11 cellular contexts compared by ENCODE assay signal in the genomic region with DNA sequence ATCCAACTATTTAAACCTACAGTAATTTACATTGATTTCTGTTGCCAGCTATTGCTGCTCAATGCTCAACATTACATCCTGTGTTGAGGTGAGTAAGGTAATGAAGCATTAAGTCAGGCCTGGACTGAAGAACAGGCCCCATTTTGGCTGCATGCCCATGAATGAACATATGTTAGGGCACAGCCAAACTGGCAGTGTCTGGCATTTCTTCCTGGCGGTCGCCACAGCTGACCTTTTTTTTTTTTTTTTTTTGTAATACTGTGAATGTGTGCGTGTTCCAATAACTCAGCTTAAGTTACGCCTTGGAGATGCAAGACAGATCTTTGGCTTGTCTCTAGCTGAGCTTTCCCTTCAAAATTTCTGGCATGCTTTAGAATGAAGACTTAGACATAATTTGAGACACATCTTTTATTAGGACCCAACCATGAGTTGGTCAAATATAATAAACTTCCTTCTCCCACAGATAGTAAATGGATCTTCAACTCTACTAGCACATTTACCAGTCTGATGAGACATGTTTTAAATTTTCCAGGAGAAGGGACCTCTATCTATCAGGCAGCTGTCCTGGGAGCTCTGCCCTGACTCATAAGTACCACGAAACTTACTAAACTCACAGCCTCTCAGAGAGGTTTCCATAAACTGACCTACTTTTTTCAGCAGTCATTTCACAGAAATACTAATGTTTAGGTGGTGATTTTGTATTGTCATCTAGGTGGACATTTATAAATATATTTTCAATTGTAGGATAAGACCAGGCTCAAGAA.
A peak's percentile ranks its signal among the peaks of the same experiment; 100 is the strongest.
DNase-seq lines count a peak whose midpoint lies in the region; ATAC-seq and TF ChIP-seq lines count a peak whose summit lies in the region.
"Had no signal": no experiment of that assay in that cellular context is flagged by ENCODE, and none has a peak within 500 bp of the region (broad histone marks: within the 10 kb centered on the region; RNA-seq: fewer than 3 reads in every experiment).

No MANE protein-coding gene starts in this region.

- ATAC-seq in HG03097 (IDR thresholded peaks at IDR 0.05; ENCODE audit: low FRiP score, unreplicated experiment): no peak
- no peak for ATAC-seq in left lobe of liver

- peak overlapping the region; percentile 21 for H3K27ac ChIP-seq in GM23248
- H3K27ac ChIP-seq: VCaP had no signal

- no peaks in the 10 kb centered on the region for H3K9me3 ChIP-seq in GM23248 (ENCODE audit: low read depth)

- in situ Hi-C loops in GM23248 (cut with MboI): loop anchor here (25.0 kb wide), 1 partner anchor 503 kb away; no protein-coding TSS in a partner anchor

- no peaks in the 10 kb centered on the region for H3K36me3 ChIP-seq in GM23248 (ENCODE audit: low read depth)

- no peak overlapping the region for H3K9ac ChIP-seq in GM23248

- peaks cover 18% of the 10 kb centered on the region for H3F3A ChIP-seq in GM23248 (ENCODE audit: insufficient read depth)

- no peaks in the 10 kb centered on the region for H3K9me2 ChIP-seq in GM23248 (ENCODE audit: insufficient read depth)

- DNase-seq in AG08396 (ENCODE audit: low spot score): peak; percentile 27
- peak; percentile 79 for DNase-seq in GM23248
- DNase-seq in RPMI8226: peak; percentile 79
- DNase-seq in fibroblast of villous mesenchyme (ENCODE audit: low read depth): peak; percentile 44
- DNase-seq in NCI-H526 treated with DMSO at 0.1 percent for 48 hours (lab: John Stamatoyannopoulos, UW): no peak
- DNase-seq in left lobe of liver (ENCODE audit: low spot score): no peak
- no peak for DNase-seq in CD1c-positive myeloid dendritic cell (ENCODE audit: extremely low spot score)
- DNase-seq: activated gamma-delta T cell; NK-92 treated with Interleukin-12 subunit alpha and Interleukin-12 subunit beta, amount 100 ng/mL, for 24 hours had no signal

- no peak overlapping the region for H2AFZ ChIP-seq in GM23248

- H3K27me3 ChIP-seq in GM23248 (replicated peaks; ENCODE audit: insufficient read depth): no peaks in the 10 kb centered on the region

- peak overlapping the region; percentile 12 for H3K4me2 ChIP-seq in GM23248 (ENCODE audit: unreplicated experiment)

- H3K4me3 ChIP-seq in GM23248 (no peak overlapping the region), fibroblast of villous mesenchyme (ENCODE audit: low read depth, low read length) (no peak overlapping the region)

- WGBS in GM23248 (ENCODE audit: low coverage in 1 of 2, low lambda C conversion rate in 2 of 2, missing lambda C conversion rate in 2 of 2), 2 experiments: 53 to 69% methylated on average over 5 of the region's 5 CpGs

- TF ChIP-seq CTCF in fibroblast of villous mesenchyme (IDR thresholded peaks at IDR 0.05; ENCODE audit: insufficient read depth, low read depth, low read length): no peak

- peaks cover 10% of the 10 kb centered on the region for H3K4me1 ChIP-seq in GM23248 (ENCODE audit: insufficient read depth)

- no peaks in the 10 kb centered on the region for H3K79me2 ChIP-seq in GM23248 (ENCODE audit: insufficient read depth)

- H4K20me1 ChIP-seq in GM23248 (ENCODE audit: insufficient read depth): no peaks in the 10 kb centered on the region

Comparison
In these comparisons a context has a peak if more than half of its experiments do, and no peak if none do; other contexts are left out.
1. DNase-seq: peak in AG08396 (single experiment), GM23248 (single experiment), RPMI8226 (single experiment) and fibroblast of villous mesenchyme (single experiment); none in NCI-H526 treated with DMSO at 0.1 percent for 48 hours (single experiment), left lobe of liver (single experiment) and CD1c-positive myeloid dendritic cell (single experiment).